In genomic region chr22:43862882-43863202, GRCh38 we compare ENCODE assay signal across 15 cellular contexts. TPM values are rescaled to one million over a fixed set of nuclear protein-coding genes. Genes with fewer than 3 reads are reported as not detected.
A peak's percentile ranks its signal among the peaks of the same experiment; 100 is the strongest.
DNase-seq lines count a peak whose midpoint lies in the region; ATAC-seq, FAIRE-seq and TF ChIP-seq lines count a peak whose summit lies in the region.
"Had no signal": no experiment of that assay in that cellular context is flagged by ENCODE, and none has a peak within 500 bp of the region (broad histone marks: within the 10 kb centered on the region; RNA-seq: fewer than 3 reads in every experiment).

No MANE protein-coding gene starts in this region.

- dilution Hi-C loops in mammary epithelial cell (cut with HindIII; ENCODE audit: low sequenced_read_pairs): no loop called here

- H3K27ac Mint-ChIP-seq in activated T-cell treated with anti-CD3 and anti-CD28 coated beads, Interleukin-2, amount 50 U/mL, for 72 hours: no peak overlapping the region

- peaks cover 13% of the 10 kb centered on the region for H3K27me3 ChIP-seq in mammary epithelial cell (ENCODE audit: insufficient read depth, low read length)
- H3K27me3 ChIP-seq in HepG2 (ENCODE audit: control insufficient read depth in 1 of 2, insufficient read depth in 2 of 2, low read length in 2 of 2): peaks cover 0 to 32% of the 10 kb centered on the region in 2 experiments; a peak in 4 of 5 replicates
- peaks cover 57% of the 10 kb centered on the region for H3K27me3 ChIP-seq in skeletal muscle satellite cell (ENCODE audit: control insufficient read depth, insufficient read depth, low read length)
- H3K27me3 ChIP-seq in uterus: peaks cover 0 to 4% of the 10 kb centered on the region in 2 donors
- H3K27me3 ChIP-seq in stomach: peaks cover 5 to 89% (median 55%) of the 10 kb centered on the region in 3 donors

- CTCF ChIA-PET in mammary epithelial cell (lab: Charles Lee; ENCODE audit: low non-redundant PET) (no interaction called here), HepG2 (lab: Yijun Ruan, JAX; ENCODE audit: low intra/inter-chr PET ratio, low total read pairs) (no interaction called here)

- no peak for DNase-seq in activated T-cell treated with anti-CD3 and anti-CD28 coated beads, Interleukin-2, amount 50 U/mL, for 72 hours
- DNase-seq in activated T-cell treated with anti-CD3 and anti-CD28 coated beads for 4 hours: no peak
- no peak for DNase-seq in mammary epithelial cell
- no peak for DNase-seq in HepG2 (ENCODE audit: low spot score)
- no peak for DNase-seq in uterus
- DNase-seq in stomach: no peak
- DNase-seq in HCEC 1CT: no peak
- DNase-seq: DMS79 treated with DMSO at 0.1 percent for 48 hours, PC-3 had no signal

- peaks cover 0 to 2% of the 10 kb centered on the region in 2 donors for H3K36me3 Mint-ChIP-seq in activated T-cell treated with anti-CD3 and anti-CD28 coated beads, Interleukin-2, amount 50 U/mL, for 72 hours (ENCODE audit: insufficient read depth in 2 of 2)

- H3K4me1 Mint-ChIP-seq in activated T-cell treated with anti-CD3 and anti-CD28 coated beads, Interleukin-2, amount 50 U/mL, for 72 hours (ENCODE audit: low read depth): no peaks in the 10 kb centered on the region

- H3K4me1 ChIP-seq in mammary epithelial cell (ENCODE audit: insufficient read depth, low read length): peaks cover 5% of the 10 kb centered on the region
- H3K4me1 ChIP-seq in HepG2 (ENCODE audit: insufficient read depth, low read length): no peaks in the 10 kb centered on the region
- H3K4me1 ChIP-seq in skeletal muscle satellite cell (ENCODE audit: control insufficient read depth, insufficient read depth, low read length): no peaks in the 10 kb centered on the region
- no peaks in the 10 kb centered on the region for H3K4me1 ChIP-seq in uterus
- peaks cover 4 to 11% (median 8%) of the 10 kb centered on the region in 4 donors for H3K4me1 ChIP-seq in stomach
- H3K4me1 ChIP-seq: upper lobe of right lung had no signal

- BruUV-seq in mammary epithelial cell (replicated peaks; lab: Mats Ljungman, UMichigan): no TSS peak
- BruUV-seq in HepG2 (replicated peaks; lab: Mats Ljungman, UMichigan): no TSS peak

- H2AFZ ChIP-seq in mammary epithelial cell (ENCODE audit: low read depth, low read length) (no peak overlapping the region), HepG2 (ENCODE audit: low read length) (no peak overlapping the region)

- intact Hi-C loops in mammary epithelial cell (cut with micrococcal nuclease): no loop called here
- intact Hi-C loops in HepG2 (cut with micrococcal nuclease; ENCODE audit: unreplicated experiment): no loop called here
- intact Hi-C loops in uterus (cut with DNase I; ENCODE audit: low total_unique reads): no loop called here
- intact Hi-C loops in stomach (cut with DNase I; ENCODE audit: low total_unique reads): no loop called here

- no peaks in the 10 kb centered on the region for H3K9me3 Mint-ChIP-seq in activated T-cell treated with anti-CD3 and anti-CD28 coated beads, Interleukin-2, amount 50 U/mL, for 72 hours

- no peak for TF ChIP-seq CTCF in mammary epithelial cell (conservative IDR thresholded peaks at IDR 0.05 in 1 of 2, IDR thresholded peaks at IDR 0.05 in 1 of 2; ENCODE audit: extremely low read depth in 1 of 2, insufficient read depth in 1 of 2, low read depth in 1 of 2, low read length in 2 of 2)
- no peak for TF ChIP-seq CTCF in HepG2 (CRISPR knock-in tag; IDR thresholded peaks at IDR 0.05)
- no peak for TF ChIP-seq CTCF in uterus (IDR thresholded peaks at IDR 0.05)
- TF ChIP-seq CTCF in stomach (IDR thresholded peaks at IDR 0.05): no peak

- H3K79me2 ChIP-seq in mammary epithelial cell (ENCODE audit: insufficient read depth, low read length): no peaks in the 10 kb centered on the region
- no peaks in the 10 kb centered on the region for H3K79me2 ChIP-seq in HepG2 (ENCODE audit: insufficient read depth, low read length)

- POLR2A ChIA-PET in HepG2 (lab: Yijun Ruan, JAX): no interaction called here

- peaks cover 68% of the 10 kb centered on the region for H3K27me3 Mint-ChIP-seq in activated T-cell treated with anti-CD3 and anti-CD28 coated beads, Interleukin-2, amount 50 U/mL, for 72 hours (ENCODE audit: low read depth)

- H3K9ac ChIP-seq in mammary epithelial cell (ENCODE audit: insufficient read depth, low read length) (no peak overlapping the region), HepG2 (ENCODE audit: insufficient read depth, low read depth, low read length) (no peak overlapping the region), skeletal muscle satellite cell (ENCODE audit: low read depth, low read length) (no peak overlapping the region)

- H3K36me3 ChIP-seq in mammary epithelial cell (ENCODE audit: insufficient read depth, low read length): no peaks in the 10 kb centered on the region
- H3K36me3 ChIP-seq in HepG2 (replicated peaks in 1 of 2; ENCODE audit: control insufficient read depth in 1 of 2, insufficient read depth in 2 of 2, low read length in 2 of 2): no peaks in the 10 kb centered on the region
- H3K36me3 ChIP-seq in skeletal muscle satellite cell (ENCODE audit: insufficient read depth, low read length): no peaks in the 10 kb centered on the region
- H3K36me3 ChIP-seq in uterus: no peaks in the 10 kb centered on the region
- H3K36me3 ChIP-seq in stomach: no peaks in the 10 kb centered on the region
- H3K36me3 ChIP-seq: MG63, upper lobe of right lung had no signal

- TF ChIP-seq POLR2A in HepG2 (IDR thresholded peaks at IDR 0.05; ENCODE audit: insufficient read depth in 1 of 2, low read depth in 2 of 2, low read length in 2 of 2): no peak
- no peak for TF ChIP-seq POLR2A in uterus (IDR thresholded peaks at IDR 0.05)
- TF ChIP-seq POLR2A in stomach (IDR thresholded peaks at IDR 0.05): no peak

- H3K4me3 ChIP-seq in mammary epithelial cell (replicated peaks in 1 of 3; ENCODE audit: insufficient read depth in 1 of 3, low read depth in 2 of 3, low read length in 3 of 3) (no peak overlapping the region), HepG2 (replicated peaks in 1 of 3; ENCODE audit: insufficient read depth in 1 of 3, low read depth in 2 of 3, low read length in 3 of 3) (no peak overlapping the region), skeletal muscle satellite cell (ENCODE audit: low read length) (no peak overlapping the region), uterus (no peak overlapping the region), stomach (peak overlapping the region in 1 of 4 donors; percentile 31)
- H3K4me3 ChIP-seq: MG63, upper lobe of right lung had no signal

- H4K20me1 ChIP-seq in mammary epithelial cell (ENCODE audit: insufficient read depth, low read length): no peaks in the 10 kb centered on the region
- 0 out of 2 replicates have a peak, but pooled peaks cover 7% of the 10 kb centered on the region for H4K20me1 ChIP-seq in HepG2 (ENCODE audit: insufficient read depth, low read length)

- no peak overlapping the region for H3K27ac ChIP-seq in mammary epithelial cell (ENCODE audit: insufficient read depth, low read depth, low read length)
- no peak overlapping the region for H3K27ac ChIP-seq in HepG2 (ENCODE audit: extremely low read length, insufficient read depth, low read length)
- H3K27ac ChIP-seq in uterus: no peak overlapping the region
- no peak overlapping the region for H3K27ac ChIP-seq in stomach
- H3K27ac ChIP-seq: upper lobe of right lung had no signal

- FAIRE-seq in HepG2 (lab: Jason Lieb, UNC): no peak
- FAIRE-seq: small intestine had no signal

- no peak for TF ChIP-seq RAD21 in HepG2 (CRISPR knock-in tag; IDR thresholded peaks at IDR 0.05)

- H3K9me3 ChIP-seq in mammary epithelial cell (replicated peaks; ENCODE audit: insufficient read depth, low read length) (no peaks in the 10 kb centered on the region), HepG2 (ENCODE audit: low read length) (no peaks in the 10 kb centered on the region), skeletal muscle satellite cell (replicated peaks; ENCODE audit: low read length) (no peaks in the 10 kb centered on the region), uterus (no peaks in the 10 kb centered on the region), stomach (no peaks in the 10 kb centered on the region)
- H3K9me3 ChIP-seq: MG63, upper lobe of right lung had no signal

- no peak for TF ChIP-seq EP300 in HepG2 (IDR thresholded peaks at IDR 0.05; ENCODE audit: low read depth in 2 of 2, low read length in 2 of 2)
- no peak for TF ChIP-seq EP300 in HepG2 (CRISPR knock-in tag; IDR thresholded peaks at IDR 0.05; ENCODE audit: borderline replicate concordance)
- TF ChIP-seq EP300 in stomach (IDR thresholded peaks at IDR 0.05): no peak

- H3K4me3 Mint-ChIP-seq in activated T-cell treated with anti-CD3 and anti-CD28 coated beads, Interleukin-2, amount 50 U/mL, for 72 hours: peak overlapping the region; percentile 50 to 68

- ATAC-seq in activated T-cell treated with anti-CD3 and anti-CD28 coated beads, Interleukin-2, amount 50 U/mL, for 72 hours (replicated peaks in 1 of 2): no peak
- ATAC-seq in HepG2: no peak
- ATAC-seq: PC-3, upper lobe of right lung had no signal

- in situ Hi-C loops in mammary epithelial cell (cut with MboI; ENCODE audit: low sequenced_read_pairs in 2 of 2): no loop called here
- in situ Hi-C loops in HepG2 (cut with HindIII; ENCODE audit: extremely low pct_ligation_motif_present, low pct_unique_long_range_greater_than_20kb): no loop called here

- H3K4me2 ChIP-seq in mammary epithelial cell (ENCODE audit: insufficient read depth, low read depth, low read length): peak overlapping the region; percentile 71
- H3K4me2 ChIP-seq in HepG2 (ENCODE audit: low read depth, low read length): peak overlapping the region; percentile 32; the same call in 1 of the 2 replicates
- peak overlapping the region; percentile 35 for H3K4me2 ChIP-seq in skeletal muscle satellite cell (ENCODE audit: low read length)

- 74% methylated on average over 11 of the region's 11 CpGs for WGBS in mammary epithelial cell (ENCODE audit: low coverage, missing lambda C conversion rate)
- WGBS in HepG2 (ENCODE audit: low lambda C conversion rate): 29% methylated on average over 11 of the region's 11 CpGs
- 35 to 55% (median 43%) methylated on average over 11 of the region's 11 CpGs for WGBS in stomach, 5 donors

RNA-seq across cellular contexts. Expression of gene SULT4A1, which starts 0.5 kb away (rescaled TPM):
- not detected for total RNA-seq in activated T-cell treated with anti-CD3 and anti-CD28 coated beads, Interleukin-2, amount 50 U/mL, for 72 hours
- total RNA-seq in mammary epithelial cell: 1 to 10 TPM in 1 of 2 donors, under 1 TPM in 1; 0.82 to 1.5 TPM
- 0.11 TPM for polyA plus RNA-seq in mammary epithelial cell
- polyA minus RNA-seq in mammary epithelial cell: not detected
- not detected in 2 replicates for total RNA-seq in HepG2 (2016; rRNA removed; fragmentation: Illumina TruSeq; extraction: Trizol)
- not detected in 2 replicates for total RNA-seq in HepG2 (2016; cell fraction: cytosol; rRNA removed; fragmentation: Illumina TruSeq; extraction: Trizol; ENCODE audit: low read depth)
- total RNA-seq in HepG2 (2016; cell fraction: insoluble cytoplasmic fraction; rRNA removed; fragmentation: Illumina TruSeq; extraction: Trizol): not detected in 2 replicates
- not detected in 2 replicates for total RNA-seq in HepG2 (2016; cell fraction: membrane; rRNA removed; fragmentation: Illumina TruSeq; extraction: Trizol)
- total RNA-seq in HepG2 (2016; cell fraction: nucleus; rRNA removed; fragmentation: Illumina TruSeq; extraction: Trizol): not detected in 2 replicates
- not detected in 2 replicates for polyA plus RNA-seq in HepG2 (2011; rRNA removed)
- not detected in 2 replicates for polyA plus RNA-seq in HepG2 (2011; cell fraction: cytosol; rRNA removed)
- not detected in 2 replicates for polyA plus RNA-seq in HepG2 (2011; cell fraction: nucleus; rRNA removed)
- not detected in 2 replicates for polyA plus RNA-seq in HepG2 (2012)
- not detected in 2 replicates for polyA plus RNA-seq in HepG2 (2016; cell fraction: cytosol; fragmentation: Illumina TruSeq; extraction: Trizol; ENCODE audit: low read depth)
- polyA plus RNA-seq in HepG2 (2016; cell fraction: insoluble cytoplasmic fraction; fragmentation: Illumina TruSeq; extraction: Trizol; ENCODE audit: low read depth): not detected in 2 replicates
- not detected in 2 replicates for polyA plus RNA-seq in HepG2 (2016; cell fraction: membrane; fragmentation: Illumina TruSeq; extraction: Trizol; ENCODE audit: low read depth)
- not detected in 2 replicates for polyA plus RNA-seq in HepG2 (2016; cell fraction: nucleus; fragmentation: Illumina TruSeq; extraction: Trizol; ENCODE audit: insufficient read depth, low read depth)
- polyA minus RNA-seq in HepG2 (2011; rRNA and poly(A)+ RNA removed; ENCODE audit: low replicate concordance): not detected in 2 replicates
- polyA minus RNA-seq in HepG2 (2011; cell fraction: cytosol; rRNA and poly(A)+ RNA removed): not detected in 2 replicates
- polyA minus RNA-seq in HepG2 (2011; cell fraction: nucleus; rRNA and poly(A)+ RNA removed): not detected in 2 replicates
- total RNA-seq in skeletal muscle satellite cell (2012; rRNA removed): 0.25 and 0.87 TPM in 2 replicates
- 1 to 10 TPM in 1 of 4 donors, not detected in 3; 2.1 TPM for total RNA-seq in uterus
- 1 to 10 TPM in 2 of 5 donors, not detected in 3; 1.0 to 2.2 TPM for total RNA-seq in stomach
- polyA plus RNA-seq in stomach: under 1 TPM in 2 of 3 donors, not detected in 1; 0.12 to 0.53 TPM
- total RNA-seq: PC-3; T-helper 2 cell treated with Interferon-gamma antibody and Interleukin-4, amounts not matched to agents 100 ng/mL and 5 ng/mL, for 36 hours; upper lobe of right lung had no signal

RNA-seq across cellular contexts. Expression of gene PNPLA5, which starts 29.0 kb away (rescaled TPM):
- total RNA-seq in activated T-cell treated with anti-CD3 and anti-CD28 coated beads, Interleukin-2, amount 50 U/mL, for 72 hours: not detected
- total RNA-seq in mammary epithelial cell (under 1 TPM in 1 of 2 donors, not detected in 1; 0.17 TPM), HepG2 (2016; rRNA removed; fragmentation: Illumina TruSeq; extraction: Trizol) (not detected in 2 replicates), uterus (not detected), stomach (not detected)
- polyA plus RNA-seq in mammary epithelial cell (0.05 TPM), HepG2 (2011; rRNA removed) (not detected in 2 replicates), stomach (not detected)
- not detected for polyA minus RNA-seq in mammary epithelial cell
- not detected in 2 replicates for total RNA-seq in HepG2 (2016; cell fraction: cytosol; rRNA removed; fragmentation: Illumina TruSeq; extraction: Trizol; ENCODE audit: low read depth)
- not detected in 2 replicates for total RNA-seq in HepG2 (2016; cell fraction: insoluble cytoplasmic fraction; rRNA removed; fragmentation: Illumina TruSeq; extraction: Trizol)
- not detected in 2 replicates for total RNA-seq in HepG2 (2016; cell fraction: membrane; rRNA removed; fragmentation: Illumina TruSeq; extraction: Trizol)
- not detected in 2 replicates for total RNA-seq in HepG2 (2016; cell fraction: nucleus; rRNA removed; fragmentation: Illumina TruSeq; extraction: Trizol)
- not detected in 2 replicates for polyA plus RNA-seq in HepG2 (2011; cell fraction: cytosol; rRNA removed)
- not detected in 2 replicates for polyA plus RNA-seq in HepG2 (2011; cell fraction: nucleus; rRNA removed)
- polyA plus RNA-seq in HepG2 (2012): not detected in 2 replicates
- polyA plus RNA-seq in HepG2 (2016; cell fraction: cytosol; fragmentation: Illumina TruSeq; extraction: Trizol; ENCODE audit: low read depth): not detected in 2 replicates
- not detected in 2 replicates for polyA plus RNA-seq in HepG2 (2016; cell fraction: insoluble cytoplasmic fraction; fragmentation: Illumina TruSeq; extraction: Trizol; ENCODE audit: low read depth)
- polyA plus RNA-seq in HepG2 (2016; cell fraction: membrane; fragmentation: Illumina TruSeq; extraction: Trizol; ENCODE audit: low read depth): not detected in 2 replicates
- polyA plus RNA-seq in HepG2 (2016; cell fraction: nucleus; fragmentation: Illumina TruSeq; extraction: Trizol; ENCODE audit: insufficient read depth, low read depth): not detected in 2 replicates
- polyA minus RNA-seq in HepG2 (2011; rRNA and poly(A)+ RNA removed; ENCODE audit: low replicate concordance): not detected in 2 replicates
- polyA minus RNA-seq in HepG2 (2011; cell fraction: cytosol; rRNA and poly(A)+ RNA removed): not detected in 2 replicates
- polyA minus RNA-seq in HepG2 (2011; cell fraction: nucleus; rRNA and poly(A)+ RNA removed): not detected in 2 replicates
- not detected in 2 replicates for total RNA-seq in skeletal muscle satellite cell (2012; rRNA removed)
- total RNA-seq: epithelial cell of proximal tubule; PC-3; T-helper 2 cell treated with Interferon-gamma antibody and Interleukin-4, amounts not matched to agents 100 ng/mL and 5 ng/mL, for 36 hours; upper lobe of right lung had no signal
- polyA plus RNA-seq: small intestine had no signal

RNA-seq across cellular contexts. Expression of gene EFCAB6, which starts 50.7 kb away (rescaled TPM):
- under 1 TPM; 0.19 to 0.70 TPM for total RNA-seq in activated T-cell treated with anti-CD3 and anti-CD28 coated beads, Interleukin-2, amount 50 U/mL, for 72 hours
- total RNA-seq in mammary epithelial cell: 1 to 10 TPM in 1 of 2 donors, under 1 TPM in 1; 0.59 to 2.0 TPM
- polyA plus RNA-seq in mammary epithelial cell: 0.06 TPM
- polyA minus RNA-seq in mammary epithelial cell: not detected
- total RNA-seq in HepG2 (2016; rRNA removed; fragmentation: Illumina TruSeq; extraction: Trizol): not detected in 2 replicates
- not detected in 2 replicates for total RNA-seq in HepG2 (2016; cell fraction: cytosol; rRNA removed; fragmentation: Illumina TruSeq; extraction: Trizol; ENCODE audit: low read depth)
- total RNA-seq in HepG2 (2016; cell fraction: insoluble cytoplasmic fraction; rRNA removed; fragmentation: Illumina TruSeq; extraction: Trizol): not detected in 2 replicates
- not detected in 2 replicates for total RNA-seq in HepG2 (2016; cell fraction: membrane; rRNA removed; fragmentation: Illumina TruSeq; extraction: Trizol)
- not detected in 2 replicates for total RNA-seq in HepG2 (2016; cell fraction: nucleus; rRNA removed; fragmentation: Illumina TruSeq; extraction: Trizol)
- not detected in 2 replicates for polyA plus RNA-seq in HepG2 (2011; rRNA removed)
- polyA plus RNA-seq in HepG2 (2011; cell fraction: cytosol; rRNA removed): not detected in 2 replicates
- polyA plus RNA-seq in HepG2 (2011; cell fraction: nucleus; rRNA removed): not detected in 2 replicates
- not detected in 2 replicates for polyA plus RNA-seq in HepG2 (2012)
- polyA plus RNA-seq in HepG2 (2016; cell fraction: cytosol; fragmentation: Illumina TruSeq; extraction: Trizol; ENCODE audit: low read depth): not detected in 2 replicates
- not detected in 2 replicates for polyA plus RNA-seq in HepG2 (2016; cell fraction: insoluble cytoplasmic fraction; fragmentation: Illumina TruSeq; extraction: Trizol; ENCODE audit: low read depth)
- not detected in 2 replicates for polyA plus RNA-seq in HepG2 (2016; cell fraction: membrane; fragmentation: Illumina TruSeq; extraction: Trizol; ENCODE audit: low read depth)
- polyA plus RNA-seq in HepG2 (2016; cell fraction: nucleus; fragmentation: Illumina TruSeq; extraction: Trizol; ENCODE audit: insufficient read depth, low read depth): not detected in 2 replicates
- polyA minus RNA-seq in HepG2 (2011; rRNA and poly(A)+ RNA removed; ENCODE audit: low replicate concordance): not detected in 2 replicates
- not detected in 2 replicates for polyA minus RNA-seq in HepG2 (2011; cell fraction: cytosol; rRNA and poly(A)+ RNA removed)
- not detected in 2 replicates for polyA minus RNA-seq in HepG2 (2011; cell fraction: nucleus; rRNA and poly(A)+ RNA removed)
- total RNA-seq in skeletal muscle satellite cell (2012; rRNA removed): 0.66 and 1.8 TPM in 2 replicates
- 1 to 10 TPM; 2.0 to 8.4 (median 5.7) TPM for total RNA-seq in uterus
- 10 to 100 TPM in 1 of 5 donors, 1 to 10 TPM in 3, under 1 TPM in 1; 0.29 to 10.5 (median 6.2) TPM for total RNA-seq in stomach
- polyA plus RNA-seq in stomach: 1 to 10 TPM in 2 of 3 donors, under 1 TPM in 1; 0.68 to 2.3 (median 1.7) TPM
